ENCODE assay signal across 24 cellular contexts in the genomic region with DNA sequence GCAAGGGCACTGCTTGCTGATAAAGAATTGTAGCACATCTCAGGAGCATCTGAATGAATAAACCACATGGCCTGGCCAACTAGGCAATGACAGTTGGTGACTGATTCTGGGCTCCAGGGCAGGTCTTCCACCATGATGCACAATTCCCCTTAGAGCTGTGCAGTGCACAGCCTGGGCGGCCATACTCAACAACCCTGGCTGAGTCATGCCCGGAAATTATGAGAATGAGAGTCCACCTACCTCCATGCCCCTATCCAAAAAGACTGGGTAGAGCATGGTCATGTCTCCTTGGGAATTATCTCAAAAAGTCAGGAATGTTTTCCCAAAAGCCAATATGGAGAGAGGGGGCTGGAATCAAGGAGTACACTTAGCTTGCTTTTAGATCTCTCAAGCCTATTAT.
"Had no signal": no experiment of that assay in that cellular context is flagged by ENCODE, and none has a peak within 500 bp of the region (broad histone marks: within the 10 kb centered on the region; RNA-seq: fewer than 3 reads in every experiment).

No MANE protein-coding gene starts in this region.

- H3K4me3 ChIP-seq: left ventricle myocardium inferior, lung, neural progenitor cell, ovary, right atrium auricular region, right lobe of liver, smooth muscle cell, stomach, testis, tibial artery, upper lobe of left lung, vagina had no signal

- DNase-seq: hypothalamus; islet precursor cell; left ventricle myocardium inferior; mesendoderm; naive B cell; natural killer cell; nephron progenitor cell; ovary; right lobe of liver; stimulated activated CD4-positive, alpha-beta T cell treated with anti-CD3 and anti-CD28 coated beads, Interleukin-1b, Interleukin-23, amount 100 ng/mL, for 48 hours; stimulated activated CD4-positive, alpha-beta T cell treated with anti-CD3 and anti-CD28 coated beads, Interleukin-2, amount 100 ng/mL, for 48 hours; stimulated activated naive B cell treated with anti-CD40 and anti-IgM and Interleukin-4, amounts not matched to agents 10 μg/mL and 1 μg/mL and 100 μg/mL, for 72 hours; stimulated activated naive CD8-positive, alpha-beta T cell treated with anti-CD3 and anti-CD28 coated beads, Interleukin-15, Interleukin-2, amounts not matched to agents 100 U/mL and 50 U/mL, for 24 hours; stomach; testis; tibial artery; upper lobe of left lung had no signal

- H3K27ac Mint-ChIP-seq: mesothelial cell of epicardium; natural killer cell; nephron progenitor cell; neural progenitor cell; progenitor cell of endocrine pancreas; stimulated activated naive B cell treated with anti-CD40 and anti-IgM and Interleukin-4, amounts not matched to agents 10 μg/mL and 1 μg/mL and 100 μg/mL, for 72 hours had no signal

- H3K36me3 Mint-ChIP-seq: mesothelial cell of epicardium; naive B cell; natural killer cell; neural progenitor cell; stimulated activated naive B cell treated with anti-CD40 and anti-IgM and Interleukin-4, amounts not matched to agents 10 μg/mL and 1 μg/mL and 100 μg/mL, for 72 hours had no signal

- H3K4me3 Mint-ChIP-seq: mesothelial cell of epicardium; naive B cell; natural killer cell; nephron progenitor cell; neural progenitor cell; stimulated activated naive B cell treated with anti-CD40 and anti-IgM and Interleukin-4, amounts not matched to agents 10 μg/mL and 1 μg/mL and 100 μg/mL, for 72 hours had no signal

- H3K4me1 ChIP-seq: left ventricle myocardium inferior, neural progenitor cell, right atrium auricular region, right lobe of liver, stomach, testis, tibial artery, upper lobe of left lung, vagina had no signal

- H3K36me3 ChIP-seq: neural progenitor cell, ovary, right atrium auricular region, right lobe of liver, stomach, tibial artery, upper lobe of left lung, vagina had no signal

- H3K4me1 Mint-ChIP-seq: naive B cell; natural killer cell; stimulated activated naive B cell treated with anti-CD40 and anti-IgM and Interleukin-4, amounts not matched to agents 10 μg/mL and 1 μg/mL and 100 μg/mL, for 72 hours had no signal

- H3K9me3 Mint-ChIP-seq: mesothelial cell of epicardium, natural killer cell, neural progenitor cell had no signal

- H3K27me3 ChIP-seq: neural progenitor cell, ovary, right atrium auricular region, right lobe of liver, stomach, testis, tibial artery, upper lobe of left lung, vagina had no signal

- H3K9me3 ChIP-seq: left ventricle myocardium inferior, ovary, right atrium auricular region, right lobe of liver, stomach, testis, tibial artery, upper lobe of left lung, vagina had no signal
